1 cellular context compared by ENCODE assay signal in genomic region chr14:69574266-69574953, GRCh38.
TF ChIP-seq lines count a peak whose summit lies in the region.

TSS of gene CCDC177 (minus strand) at chr14:69574871. CDS start at chr14:69573622, 1,249 bp downstream.

TF ChIP-seq in HEK293, 187 proteins besides CTCF, POLR2A, EP300 and RAD21 (continued from another document and continues in another):
- TF ChIP-seq PRDM2 (tag by site-specific recombination; IDR thresholded peaks at IDR 0.05; ENCODE audit: borderline replicate concordance): no peak
- peak; percentile 43 for TF ChIP-seq ZBTB26 (tag by site-specific recombination; optimal IDR thresholded peaks at IDR 0.05)
- TF ChIP-seq ZNF548 (tag by site-specific recombination; IDR thresholded peaks at IDR 0.05): no peak
- no peak for TF ChIP-seq AEBP2 (tag by site-specific recombination; IDR thresholded peaks at IDR 0.05; ENCODE audit: borderline replicate concordance)
- no peak for TF ChIP-seq ZNF843 (tag by site-specific recombination; IDR thresholded peaks at IDR 0.05)
- TF ChIP-seq ZNF324 (tag by site-specific recombination; IDR thresholded peaks at IDR 0.05): no peak
- no peak for TF ChIP-seq ZNF37A (tag by site-specific recombination; IDR thresholded peaks at IDR 0.05)
- no peak for TF ChIP-seq ZNF621 (tag by site-specific recombination; IDR thresholded peaks at IDR 0.05)
- no peak for TF ChIP-seq ZNF404 (tag by site-specific recombination; IDR thresholded peaks at IDR 0.05)
- peak; percentile 17; the same call in 1 of the 2 replicates for TF ChIP-seq PRDM10 (tag by site-specific recombination; IDR thresholded peaks at IDR 0.05)
- no peak for TF ChIP-seq ZNF24 (tag by site-specific recombination; IDR thresholded peaks at IDR 0.05)
- TF ChIP-seq PRDM6 (tag by site-specific recombination; IDR thresholded peaks at IDR 0.05): no peak
- no peak for TF ChIP-seq ZNF707 (tag by site-specific recombination; IDR thresholded peaks at IDR 0.05)
- no peak for TF ChIP-seq BCL11B (tag by site-specific recombination; IDR thresholded peaks at IDR 0.05; ENCODE audit: low read depth)
- TF ChIP-seq ZNF214 (tag by site-specific recombination; IDR thresholded peaks at IDR 0.05; ENCODE audit: borderline replicate concordance): no peak
- TF ChIP-seq ZNF677 (tag by site-specific recombination; IDR thresholded peaks at IDR 0.05): no peak
- TF ChIP-seq ZNF398 (tag by site-specific recombination; IDR thresholded peaks at IDR 0.05): no peak
- no peak for TF ChIP-seq BCL6B (tag by site-specific recombination; IDR thresholded peaks at IDR 0.05)
- TF ChIP-seq ZNF501 (tag by site-specific recombination; IDR thresholded peaks at IDR 0.05): 0 out of 2 replicates have a peak, but pooled peaks have one; percentile 29
- no peak for TF ChIP-seq REST (tag by site-specific recombination; IDR thresholded peaks at IDR 0.05)
- no peak for TF ChIP-seq ZNF768 (tag by site-specific recombination; IDR thresholded peaks at IDR 0.05)
- TF ChIP-seq ZNF426 (tag by site-specific recombination; IDR thresholded peaks at IDR 0.05): no peak
- peak; percentile 67 for TF ChIP-seq ZNF335 (tag by site-specific recombination; conservative IDR thresholded peaks at IDR 0.05)
- TF ChIP-seq ZNF18 (tag by site-specific recombination; IDR thresholded peaks at IDR 0.05): no peak
- TF ChIP-seq ZNF670 (tag by site-specific recombination; IDR thresholded peaks at IDR 0.05; ENCODE audit: low read depth): no peak
- peak; percentile 11; the same call in 1 of the 2 replicates for TF ChIP-seq ZNF341 (tag by site-specific recombination; IDR thresholded peaks at IDR 0.05; ENCODE audit: low read depth)
- no peak for TF ChIP-seq ZNF596 (tag by site-specific recombination; IDR thresholded peaks at IDR 0.05)
- peak; percentile 42 for TF ChIP-seq ZNF654 (tag by site-specific recombination; IDR thresholded peaks at IDR 0.05; ENCODE audit: low read depth)
- no peak for TF ChIP-seq ZNF350 (tag by site-specific recombination; IDR thresholded peaks at IDR 0.05)
- TF ChIP-seq ZNF488 (tag by site-specific recombination; IDR thresholded peaks at IDR 0.05): no peak
- no peak for TF ChIP-seq SP7 (tag by site-specific recombination; IDR thresholded peaks at IDR 0.05)
